8 cellular contexts compared by ENCODE assay signal in genomic region chr19:53394522-53394973, GRCh38. TPM values are rescaled to one million over a fixed set of nuclear protein-coding genes. Genes with fewer than 3 reads are reported as not detected.
DNase-seq lines count a peak whose midpoint lies in the region; ATAC-seq and TF ChIP-seq lines count a peak whose summit lies in the region.

No MANE protein-coding gene starts in this region.

- H3K27ac ChIP-seq in OCI-LY7 (ENCODE audit: low read depth, low read length, poor library complexity, severe bottlenecking) (no peak overlapping the region), ectodermal cell (ENCODE audit: insufficient read depth, low read depth, low read length, poor library complexity, severe bottlenecking) (peak overlapping the region; percentile 69), mesodermal cell (ENCODE audit: low read depth, low read length, severe bottlenecking) (peak overlapping the region; percentile 96), urinary bladder (ENCODE audit: low read depth) (peak overlapping the region; percentile 55)

- no TSS peak for BruUV-seq in OCI-LY7 (replicated peaks; lab: Mats Ljungman, UMichigan)

- H3K79me2 ChIP-seq in OCI-LY7 (ENCODE audit: insufficient read depth, low read depth, low read length) = peaks cover 13% of the 10 kb centered on the region; the same call in 1 of the 2 replicates

- peak overlapping the region; percentile 54 for H3K4me2 ChIP-seq in OCI-LY7 (ENCODE audit: low read length)

- H4K20me1 ChIP-seq in OCI-LY7 (ENCODE audit: insufficient read depth, low read length) = no peaks in the 10 kb centered on the region

- no peaks in the 10 kb centered on the region for H3K27me3 ChIP-seq in ectodermal cell (ENCODE audit: control insufficient read depth, insufficient read depth, low read length, poor library complexity, severe bottlenecking)

- H3K9me3 ChIP-seq in OCI-LY7 (ENCODE audit: low read length) (0 out of 2 replicates have a peak, but pooled peaks cover 4% of the 10 kb centered on the region), ectodermal cell (ENCODE audit: control insufficient read depth, low read length) (no peaks in the 10 kb centered on the region), mesodermal cell (ENCODE audit: control insufficient read depth, low read length) (peaks cover 12% of the 10 kb centered on the region)

- peaks cover 15% of the 10 kb centered on the region for H3K4me1 ChIP-seq in OCI-LY7 (ENCODE audit: insufficient read depth, low read length, poor library complexity, severe bottlenecking)
- no peaks in the 10 kb centered on the region for H3K4me1 ChIP-seq in ectodermal cell (ENCODE audit: control insufficient read depth, insufficient read depth, low read length)
- H3K4me1 ChIP-seq in mesodermal cell (ENCODE audit: control insufficient read depth, insufficient read depth, low read length, poor library complexity, severe bottlenecking) = peaks cover 3% of the 10 kb centered on the region
- H3K4me1 ChIP-seq in urinary bladder (ENCODE audit: insufficient read depth) = no peaks in the 10 kb centered on the region

- DNase-seq in DMS153 treated with DMSO at 0.1 percent for 48 hours (lab: John Stamatoyannopoulos, UW; ENCODE audit: unreplicated experiment) (peak; percentile 57), DMS153 (lab: John Stamatoyannopoulos, UW) (no peak), OCI-LY7 (ENCODE audit: low spot score) (no peak), NCI-H128 (lab: John Stamatoyannopoulos, UW; ENCODE audit: unreplicated experiment) (no peak)

- intact Hi-C loops in OCI-LY7 (cut with micrococcal nuclease; ENCODE audit: unreplicated experiment) = loop anchor here (10.0 kb wide), 1 partner anchor 200 kb away; the partner anchor contains the start of gene ZNF665

- no peaks in the 10 kb centered on the region for H3K9me2 ChIP-seq in OCI-LY7 (ENCODE audit: insufficient read depth, low read length)

- POLR2A ChIA-PET in OCI-LY7 (lab: Charles Lee) = no interaction called here

- H2AFZ ChIP-seq in OCI-LY7 (ENCODE audit: low read length) = peak overlapping the region; percentile 77; the same call in 1 of the 2 replicates

- H3K36me3 ChIP-seq in OCI-LY7 (ENCODE audit: insufficient read depth, low read length) (peaks cover 13% of the 10 kb centered on the region), ectodermal cell (ENCODE audit: control insufficient read depth, insufficient read depth, low read length) (no peaks in the 10 kb centered on the region), mesodermal cell (ENCODE audit: control insufficient read depth, insufficient read depth, low read length) (peaks cover 19% of the 10 kb centered on the region), urinary bladder (ENCODE audit: insufficient read depth) (no peaks in the 10 kb centered on the region)

- WGBS in ectodermal cell, 2 experiments = 7 to 8% methylated on average over 18 of the region's 18 CpGs
- 10 to 11% methylated on average over 12 to 15 of the region's 18 CpGs for WGBS in mesodermal cell (ENCODE audit: insufficient coverage in 2 of 2), 2 experiments
- 3% methylated on average over 18 of the region's 18 CpGs for WGBS in urinary bladder

- no peak for TF ChIP-seq CTCF in OCI-LY7 (conservative IDR thresholded peaks at IDR 0.05; ENCODE audit: low read length)

- no peak for ATAC-seq in HG03565 (IDR thresholded peaks at IDR 0.05; ENCODE audit: unreplicated experiment)

- H3K4me3 ChIP-seq in OCI-LY7 (ENCODE audit: low read depth, low read length, poor library complexity, severe bottlenecking) (peak overlapping the region; percentile 87), ectodermal cell (ENCODE audit: insufficient read depth, low read depth, low read length) (peak overlapping the region; percentile 89), mesodermal cell (ENCODE audit: extremely low read depth, insufficient read depth, low read length, poor library complexity, severe bottlenecking) (peak overlapping the region; percentile 77), urinary bladder (ENCODE audit: low read depth, low read length) (peak overlapping the region; percentile 8)

- CTCF ChIA-PET in OCI-LY7 (lab: Charles Lee; ENCODE audit: unreplicated experiment) = no interaction called here

RNA-seq across cellular contexts. Expression of gene ZNF765, which starts 0.4 kb away (rescaled TPM):
- total RNA-seq in OCI-LY7 (2014; rRNA removed; shearing (Covaris generic)) = 14.6 and 16.2 TPM in 2 replicates
- total RNA-seq in OCI-LY7 (2022) = 14.2 and 17.4 TPM in 2 replicates
- polyA plus RNA-seq in ectodermal cell (2013, experiment 1 of 4) = 8.7 TPM
- polyA plus RNA-seq in ectodermal cell (2013, experiment 2 of 4) = 10.1 TPM
- 7.9 TPM for polyA plus RNA-seq in ectodermal cell (2013, experiment 3 of 4)
- 11.1 TPM for polyA plus RNA-seq in ectodermal cell (2013, experiment 4 of 4)
- 9.6 TPM for polyA plus RNA-seq in mesodermal cell (2013, experiment 1 of 2)
- polyA plus RNA-seq in mesodermal cell (2013, experiment 2 of 2) = 9.1 TPM
- 32.5 TPM for total RNA-seq in urinary bladder
- 5.7 TPM for polyA plus RNA-seq in urinary bladder

RNA-seq across cellular contexts. Expression of gene ZNF525, which starts 29.0 kb away (rescaled TPM):
- 20.2 and 21.0 TPM in 2 replicates for total RNA-seq in OCI-LY7 (2014; rRNA removed; shearing (Covaris generic))
- 21.0 and 23.2 TPM in 2 replicates for total RNA-seq in OCI-LY7 (2022)
- 8.7 TPM for polyA plus RNA-seq in ectodermal cell (2013, experiment 1 of 4)
- polyA plus RNA-seq in ectodermal cell (2013, experiment 2 of 4) = 10.0 TPM
- 8.2 TPM for polyA plus RNA-seq in ectodermal cell (2013, experiment 3 of 4)
- 7.4 TPM for polyA plus RNA-seq in ectodermal cell (2013, experiment 4 of 4)
- 7.7 TPM for polyA plus RNA-seq in mesodermal cell (2013, experiment 1 of 2)
- 10.2 TPM for polyA plus RNA-seq in mesodermal cell (2013, experiment 2 of 2)
- 23.1 TPM for total RNA-seq in urinary bladder
- polyA plus RNA-seq in urinary bladder = 4.6 TPM

RNA-seq across cellular contexts. Expression of gene ZNF761, which starts 37.2 kb away (rescaled TPM):
- total RNA-seq in OCI-LY7 (2014; rRNA removed; shearing (Covaris generic)) = 11.0 and 14.0 TPM in 2 replicates
- total RNA-seq in OCI-LY7 (2022) = 16.0 and 17.5 TPM in 2 replicates
- polyA plus RNA-seq in ectodermal cell (2013, experiment 1 of 4) = 12.6 TPM
- polyA plus RNA-seq in ectodermal cell (2013, experiment 2 of 4) = 11.1 TPM
- polyA plus RNA-seq in ectodermal cell (2013, experiment 3 of 4) = 9.9 TPM
- polyA plus RNA-seq in ectodermal cell (2013, experiment 4 of 4) = 10.9 TPM
- 21.5 TPM for polyA plus RNA-seq in mesodermal cell (2013, experiment 1 of 2)
- 28.7 TPM for polyA plus RNA-seq in mesodermal cell (2013, experiment 2 of 2)
- 29.4 TPM for total RNA-seq in urinary bladder
- polyA plus RNA-seq in urinary bladder = 8.5 TPM

Comparison
In these comparisons a context has a peak if more than half of its experiments do, and no peak if none do; other contexts are left out.
1. H3K4me3 ChIP-seq: peak in every context shown above with its lines; median percentile 89 in ectodermal cell; 87 in OCI-LY7; 77 in mesodermal cell; 8 in urinary bladder.